ENCODE assay signal across 1 cellular context in genomic region chr3:80696280-80696679, GRCh38.
A peak's percentile ranks its signal among the peaks of the same experiment; 100 is the strongest.
TF ChIP-seq lines count a peak whose summit lies in the region.

No MANE protein-coding gene starts in this region.

TF ChIP-seq in HepG2, 621 proteins besides CTCF, POLR2A, EP300 and RAD21 (continued from another document and continues in another):
- TF ChIP-seq SNAPC4 (CRISPR knock-in tag; IDR thresholded peaks at IDR 0.05) (no peak), ZNF180 (CRISPR knock-in tag; IDR thresholded peaks at IDR 0.05; ENCODE audit: borderline replicate concordance, low read depth) (no peak), ZMYM4 (CRISPR knock-in tag; IDR thresholded peaks at IDR 0.05) (peak; percentile 60; the same call in 1 of the 2 replicates), ZNF317 (CRISPR knock-in tag; IDR thresholded peaks at IDR 0.05) (0 out of 2 replicates have a peak, but pooled peaks have one; percentile 39), BCL6 (CRISPR knock-in tag; IDR thresholded peaks at IDR 0.05) (peak; percentile 66), AHR (CRISPR knock-in tag; IDR thresholded peaks at IDR 0.05) (no peak), ZNF549 (CRISPR knock-in tag; IDR thresholded peaks at IDR 0.05) (no peak), SAP130 (CRISPR knock-in tag; IDR thresholded peaks at IDR 0.05; ENCODE audit: low read depth) (0 out of 2 replicates have a peak, but pooled peaks have one; percentile 11), RFX5 (IDR thresholded peaks at IDR 0.05; ENCODE audit: low read depth, low read length) (no peak), E2F5 (CRISPR knock-in tag; conservative IDR thresholded peaks at IDR 0.05) (no peak), ISL2 (CRISPR knock-in tag; IDR thresholded peaks at IDR 0.05) (peak; percentile 51), ZNF431 (CRISPR knock-in tag; IDR thresholded peaks at IDR 0.05; ENCODE audit: borderline replicate concordance, low read depth) (no peak), ZNF709 (CRISPR knock-in tag; IDR thresholded peaks at IDR 0.05) (no peak), CEBPG (CRISPR knock-in tag; IDR thresholded peaks at IDR 0.05) (peak; percentile 40; the same call in 1 of the 2 replicates), EHMT2 (IDR thresholded peaks at IDR 0.05; ENCODE audit: borderline replicate concordance, low read depth, low read length) (no peak), CCDC6 (CRISPR knock-in tag; IDR thresholded peaks at IDR 0.05) (no peak), HNF1A (IDR thresholded peaks at IDR 0.05; ENCODE audit: low read depth) (peak; percentile 89), HNF1A (CRISPR knock-in tag; IDR thresholded peaks at IDR 0.05; ENCODE audit: borderline replicate concordance) (peak; percentile 92), ZNF12 (CRISPR knock-in tag; IDR thresholded peaks at IDR 0.05) (0 out of 2 replicates have a peak, but pooled peaks have one; percentile 46), FOXA3 (CRISPR knock-in tag; IDR thresholded peaks at IDR 0.05) (peak; percentile 82), ARID3A (IDR thresholded peaks at IDR 0.05; ENCODE audit: low read depth, low read length) (peak; percentile 84), RCOR2 (CRISPR knock-in tag; IDR thresholded peaks at IDR 0.05) (0 out of 2 replicates have a peak, but pooled peaks have one; percentile 27), TCF7 (IDR thresholded peaks at IDR 0.05; ENCODE audit: low read depth) (peak; percentile 63), NFIC (IDR thresholded peaks at IDR 0.05; ENCODE audit: low read length) (peak; percentile 94), AHDC1 (CRISPR knock-in tag; IDR thresholded peaks at IDR 0.05; ENCODE audit: borderline replicate concordance) (peak; percentile 37; the same call in 1 of the 2 replicates), FOXA1 (IDR thresholded peaks at IDR 0.05) (no peak), FOXA1 (CRISPR knock-in tag; IDR thresholded peaks at IDR 0.05) (peak; percentile 64), ZGPAT (CRISPR knock-in tag; IDR thresholded peaks at IDR 0.05) (peak; percentile 25; the same call in 1 of the 2 replicates), THAP11 (CRISPR knock-in tag; IDR thresholded peaks at IDR 0.05) (peak; percentile 28; the same call in 1 of the 2 replicates), ZNF614 (CRISPR knock-in tag; IDR thresholded peaks at IDR 0.05; ENCODE audit: borderline replicate concordance) (peak; percentile 72), SOX13 (IDR thresholded peaks at IDR 0.05) (0 out of 2 replicates have a peak, but pooled peaks have one; percentile 26), SOX13 (CRISPR knock-in tag; conservative IDR thresholded peaks at IDR 0.05 in 1 of 2, IDR thresholded peaks at IDR 0.05 in 1 of 2) (peak in 1 of 2 experiments; percentile 89; a peak in 2 of 4 replicates), PAXIP1 (CRISPR knock-in tag; conservative IDR thresholded peaks at IDR 0.05) (peak; percentile 68), FOXP1 (IDR thresholded peaks at IDR 0.05) (no peak), FOXP1 (CRISPR knock-in tag; IDR thresholded peaks at IDR 0.05) (0 out of 2 replicates have a peak, but pooled peaks have one; percentile 44), SALL1 (CRISPR knock-in tag; IDR thresholded peaks at IDR 0.05) (peak; percentile 42; the same call in 1 of the 2 replicates)
